16 cellular contexts compared by ENCODE assay signal in genomic region chr5:143890475-143890874, GRCh38.
DNase-seq lines count a peak whose midpoint lies in the region; ATAC-seq and TF ChIP-seq lines count a peak whose summit lies in the region.
"Had no signal": no experiment of that assay in that cellular context is flagged by ENCODE, and none has a peak within 500 bp of the region (broad histone marks: within the 10 kb centered on the region; RNA-seq: fewer than 3 reads in every experiment).

No MANE protein-coding gene starts in this region.

- H3K4me3 Mint-ChIP-seq in activated CD4-positive, alpha-beta memory T cell treated with anti-CD3 and anti-CD28 coated beads for 36 hours = no peak overlapping the region
- H3K4me3 Mint-ChIP-seq: activated CD8-positive, alpha-beta T cell treated with anti-CD3 and anti-CD28 coated beads for 36 hours; activated T-helper 17 cell treated with anti-CD3 and anti-CD28 coated beads, Interleukin-2, amount 50 U/mL, for 72 hours; GM23338 had no signal

- TF ChIP-seq RAD21 in SK-N-SH (IDR thresholded peaks at IDR 0.05; ENCODE audit: low read length) = no peak

- 48% methylated on average over 3 of the region's 3 CpGs for WGBS in SK-N-SH (ENCODE audit: low lambda C conversion rate)

- no peak for ATAC-seq in HG03159 (IDR thresholded peaks at IDR 0.05; ENCODE audit: unreplicated experiment)
- ATAC-seq: activated CD8-positive, alpha-beta T cell treated with anti-CD3 and anti-CD28 coated beads for 36 hours; activated T-helper 17 cell treated with anti-CD3 and anti-CD28 coated beads, Interleukin-2, amount 50 U/mL, for 72 hours; GM23338 had no signal

- no peak for TF ChIP-seq CTCF in SK-N-SH (IDR thresholded peaks at IDR 0.05)

- H3K9me3 Mint-ChIP-seq in activated CD4-positive, alpha-beta memory T cell treated with anti-CD3 and anti-CD28 coated beads for 36 hours = no peaks in the 10 kb centered on the region
- H3K9me3 Mint-ChIP-seq: activated CD8-positive, alpha-beta T cell treated with anti-CD3 and anti-CD28 coated beads for 36 hours; activated T-helper 17 cell treated with anti-CD3 and anti-CD28 coated beads, Interleukin-2, amount 50 U/mL, for 72 hours; GM23338 had no signal

- peaks cover 10% of the 10 kb centered on the region; the same call in 1 of the 2 replicates for H3K4me1 ChIP-seq in SJCRH30
- peaks cover 21 to 53% of the 10 kb centered on the region in 2 experiments for H3K4me1 ChIP-seq in SK-N-SH (ENCODE audit: control insufficient read depth in 1 of 2, insufficient read depth in 2 of 2, low read depth in 1 of 2, low read length in 1 of 2)

- no peak overlapping the region for H3K4me3 ChIP-seq in SJCRH30
- no peak overlapping the region for H3K4me3 ChIP-seq in SK-N-SH (ENCODE audit: low read depth in 2 of 2, low read length in 1 of 2)
- H3K4me3 ChIP-seq: GM23338, sigmoid colon, tibial nerve had no signal

- DNase-seq in DMS53 (lab: John Stamatoyannopoulos, UW) (peak; percentile 32), DMS53 treated with DMSO at 0.1 percent for 48 hours (lab: John Stamatoyannopoulos, UW; ENCODE audit: unreplicated experiment) (no peak), NCI-H2171 (lab: John Stamatoyannopoulos, UW) (peak; percentile 7), SJCRH30 (peak; percentile 13 to 37), myocyte (ENCODE audit: low read depth) (peak; percentile 63), SK-N-SH (no peak)
- no peak for DNase-seq in activated CD4-positive, alpha-beta memory T cell treated with anti-CD3 and anti-CD28 coated beads for 36 hours
- DNase-seq: activated CD8-positive, alpha-beta T cell treated with anti-CD3 and anti-CD28 coated beads for 36 hours; NCI-H2227 treated with DMSO at 0.1 percent for 48 hours; occipital lobe; sigmoid colon; stimulated activated CD4-positive, alpha-beta T cell treated with anti-CD3 and anti-CD28 coated beads, Interleukin-4, amount 100 ng/mL, for 4 hours had no signal

- H2AFZ ChIP-seq in SK-N-SH (ENCODE audit: low read depth) = no peak overlapping the region
- H2AFZ ChIP-seq: GM23338 had no signal

- no peak overlapping the region for H3K4me2 ChIP-seq in SK-N-SH
- H3K4me2 ChIP-seq: GM23338 had no signal

- H3K9me3 ChIP-seq in SJCRH30 (replicated peaks) (no peaks in the 10 kb centered on the region), SK-N-SH (no peaks in the 10 kb centered on the region)
- H3K9me3 ChIP-seq: sigmoid colon, tibial nerve had no signal

- no peak overlapping the region for H3K27ac ChIP-seq in SJCRH30
- peak overlapping the region in 1 of 2 experiments; percentile 98; a peak in 2 of 4 replicates for H3K27ac ChIP-seq in SK-N-SH (ENCODE audit: low read depth in 2 of 2, low read length in 1 of 2)
- H3K27ac ChIP-seq: sigmoid colon, tibial nerve had no signal

- intact Hi-C loops in activated CD4-positive, alpha-beta memory T cell treated with anti-CD3 and anti-CD28 coated beads for 36 hours (cut with micrococcal nuclease) = no loop called here

- H3K27me3 Mint-ChIP-seq in activated CD4-positive, alpha-beta memory T cell treated with anti-CD3 and anti-CD28 coated beads for 36 hours = peaks cover 2% of the 10 kb centered on the region

- CTCF ChIA-PET in SK-N-SH (lab: Yijun Ruan, JAX) = interaction anchor here (1.5 kb wide), 1 partner anchor 18 kb away, joined by 3 read pairs; no protein-coding TSS in a partner anchor
- CTCF ChIA-PET in activated CD4-positive, alpha-beta memory T cell treated with anti-CD3 and anti-CD28 coated beads for 36 hours (lab: Charles Lee) = no interaction called here

- H3F3A ChIP-seq in SK-N-SH (replicated peaks; ENCODE audit: insufficient read depth) = peaks cover 21% of the 10 kb centered on the region

- no peak overlapping the region for H3K9ac ChIP-seq in SK-N-SH

- H3K79me2 ChIP-seq in SK-N-SH (ENCODE audit: insufficient read depth) = no peaks in the 10 kb centered on the region

- POLR2A ChIA-PET in SK-N-SH (lab: Yijun Ruan, JAX) = interaction anchor here (0.6 kb wide), 1 partner anchor 87 kb away, joined by 5 read pairs; no protein-coding TSS in a partner anchor
- POLR2A ChIA-PET in activated CD4-positive, alpha-beta memory T cell treated with anti-CD3 and anti-CD28 coated beads for 36 hours (lab: Charles Lee) = no interaction called here

- no peak for TF ChIP-seq EP300 in SK-N-SH (IDR thresholded peaks at IDR 0.05; ENCODE audit: borderline replicate concordance in 1 of 2, low read depth in 1 of 2, low read length in 1 of 2)

- H3K9me2 ChIP-seq in SK-N-SH = no peaks in the 10 kb centered on the region

- no peaks in the 10 kb centered on the region for H3K36me3 ChIP-seq in SJCRH30
- H3K36me3 ChIP-seq in SK-N-SH (replicated peaks in 1 of 2; ENCODE audit: control insufficient read depth in 1 of 2, insufficient read depth in 2 of 2, low read length in 1 of 2) = no peaks in the 10 kb centered on the region
- H3K36me3 ChIP-seq: sigmoid colon, tibial nerve had no signal

- H3K27me3 ChIP-seq in SJCRH30 (no peaks in the 10 kb centered on the region), SK-N-SH (ENCODE audit: insufficient read depth) (no peaks in the 10 kb centered on the region)
- H3K27me3 ChIP-seq: sigmoid colon, tibial nerve had no signal

- no peak overlapping the region for H3K27ac Mint-ChIP-seq in activated CD4-positive, alpha-beta memory T cell treated with anti-CD3 and anti-CD28 coated beads for 36 hours
- H3K27ac Mint-ChIP-seq: activated CD8-positive, alpha-beta T cell treated with anti-CD3 and anti-CD28 coated beads for 36 hours; activated T-helper 17 cell treated with anti-CD3 and anti-CD28 coated beads, Interleukin-2, amount 50 U/mL, for 72 hours; GM23338 had no signal

- no peaks in the 10 kb centered on the region for H3K4me1 Mint-ChIP-seq in activated CD4-positive, alpha-beta memory T cell treated with anti-CD3 and anti-CD28 coated beads for 36 hours (ENCODE audit: low read depth)
- H3K4me1 Mint-ChIP-seq: activated T-helper 17 cell treated with anti-CD3 and anti-CD28 coated beads, Interleukin-2, amount 50 U/mL, for 72 hours had no signal

- no peaks in the 10 kb centered on the region for H3K36me3 Mint-ChIP-seq in activated CD4-positive, alpha-beta memory T cell treated with anti-CD3 and anti-CD28 coated beads for 36 hours

- no peaks in the 10 kb centered on the region for H4K20me1 ChIP-seq in SK-N-SH (ENCODE audit: insufficient read depth)

TF ChIP-seq in SK-N-SH, 30 proteins besides CTCF, POLR2A, EP300 and RAD21:
- TF ChIP-seq TAF1 (IDR thresholded peaks at IDR 0.05; ENCODE audit: borderline replicate concordance, low read depth, low read length) (no peak), ELF1 (IDR thresholded peaks at IDR 0.05) (no peak), MAX (IDR thresholded peaks at IDR 0.05; ENCODE audit: low read depth) (no peak), USF1 (IDR thresholded peaks at IDR 0.05; ENCODE audit: borderline replicate concordance, low read depth) (no peak), POLR2AphosphoS5 (IDR thresholded peaks at IDR 0.05; ENCODE audit: low read depth, low read length) (no peak), FOSL2 (IDR thresholded peaks at IDR 0.05; ENCODE audit: borderline replicate concordance, low read depth) (no peak), TCF12 (IDR thresholded peaks at IDR 0.05) (no peak), RFX5 (IDR thresholded peaks at IDR 0.05; ENCODE audit: low read length) (no peak), EZH2phosphoT487 (IDR thresholded peaks at IDR 0.05; ENCODE audit: borderline replicate concordance, low read depth) (no peak), SMC3 (IDR thresholded peaks at IDR 0.05; ENCODE audit: low read depth, low read length) (no peak)
- TF ChIP-seq, protein P1, sequence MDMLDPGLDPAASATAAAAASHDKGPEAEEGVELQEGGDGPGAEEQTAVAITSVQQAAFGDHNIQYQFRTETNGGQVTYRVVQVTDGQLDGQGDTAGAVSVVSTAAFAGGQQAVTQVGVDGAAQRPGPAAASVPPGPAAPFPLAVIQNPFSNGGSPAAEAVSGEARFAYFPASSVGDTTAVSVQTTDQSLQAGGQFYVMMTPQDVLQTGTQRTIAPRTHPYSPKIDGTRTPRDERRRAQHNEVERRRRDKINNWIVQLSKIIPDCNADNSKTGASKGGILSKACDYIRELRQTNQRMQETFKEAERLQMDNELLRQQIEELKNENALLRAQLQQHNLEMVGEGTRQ (IDR thresholded peaks at IDR 0.05; ENCODE audit: borderline replicate concordance, low read depth, low read length) = no peak
- TF ChIP-seq, protein P2, sequence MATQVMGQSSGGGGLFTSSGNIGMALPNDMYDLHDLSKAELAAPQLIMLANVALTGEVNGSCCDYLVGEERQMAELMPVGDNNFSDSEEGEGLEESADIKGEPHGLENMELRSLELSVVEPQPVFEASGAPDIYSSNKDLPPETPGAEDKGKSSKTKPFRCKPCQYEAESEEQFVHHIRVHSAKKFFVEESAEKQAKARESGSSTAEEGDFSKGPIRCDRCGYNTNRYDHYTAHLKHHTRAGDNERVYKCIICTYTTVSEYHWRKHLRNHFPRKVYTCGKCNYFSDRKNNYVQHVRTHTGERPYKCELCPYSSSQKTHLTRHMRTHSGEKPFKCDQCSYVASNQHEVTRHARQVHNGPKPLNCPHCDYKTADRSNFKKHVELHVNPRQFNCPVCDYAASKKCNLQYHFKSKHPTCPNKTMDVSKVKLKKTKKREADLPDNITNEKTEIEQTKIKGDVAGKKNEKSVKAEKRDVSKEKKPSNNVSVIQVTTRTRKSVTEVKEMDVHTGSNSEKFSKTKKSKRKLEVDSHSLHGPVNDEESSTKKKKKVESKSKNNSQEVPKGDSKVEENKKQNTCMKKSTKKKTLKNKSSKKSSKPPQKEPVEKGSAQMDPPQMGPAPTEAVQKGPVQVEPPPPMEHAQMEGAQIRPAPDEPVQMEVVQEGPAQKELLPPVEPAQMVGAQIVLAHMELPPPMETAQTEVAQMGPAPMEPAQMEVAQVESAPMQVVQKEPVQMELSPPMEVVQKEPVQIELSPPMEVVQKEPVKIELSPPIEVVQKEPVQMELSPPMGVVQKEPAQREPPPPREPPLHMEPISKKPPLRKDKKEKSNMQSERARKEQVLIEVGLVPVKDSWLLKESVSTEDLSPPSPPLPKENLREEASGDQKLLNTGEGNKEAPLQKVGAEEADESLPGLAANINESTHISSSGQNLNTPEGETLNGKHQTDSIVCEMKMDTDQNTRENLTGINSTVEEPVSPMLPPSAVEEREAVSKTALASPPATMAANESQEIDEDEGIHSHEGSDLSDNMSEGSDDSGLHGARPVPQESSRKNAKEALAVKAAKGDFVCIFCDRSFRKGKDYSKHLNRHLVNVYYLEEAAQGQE (IDR thresholded peaks at IDR 0.05; ENCODE audit: low read depth, low read length) = no peak

Comparison
In these comparisons a context has a peak if more than half of its experiments do, and no peak if none do; other contexts are left out.
1. DNase-seq: peak in DMS53 (single experiment), NCI-H2171 (single experiment), SJCRH30 (2 of 2) and myocyte (single experiment); none in DMS53 treated with DMSO at 0.1 percent for 48 hours (single experiment), SK-N-SH (single experiment) and activated CD4-positive, alpha-beta memory T cell treated with anti-CD3 and anti-CD28 coated beads for 36 hours (single experiment).